Comparison of ENCODE assay signal across 1 cellular context in the genomic region with DNA sequence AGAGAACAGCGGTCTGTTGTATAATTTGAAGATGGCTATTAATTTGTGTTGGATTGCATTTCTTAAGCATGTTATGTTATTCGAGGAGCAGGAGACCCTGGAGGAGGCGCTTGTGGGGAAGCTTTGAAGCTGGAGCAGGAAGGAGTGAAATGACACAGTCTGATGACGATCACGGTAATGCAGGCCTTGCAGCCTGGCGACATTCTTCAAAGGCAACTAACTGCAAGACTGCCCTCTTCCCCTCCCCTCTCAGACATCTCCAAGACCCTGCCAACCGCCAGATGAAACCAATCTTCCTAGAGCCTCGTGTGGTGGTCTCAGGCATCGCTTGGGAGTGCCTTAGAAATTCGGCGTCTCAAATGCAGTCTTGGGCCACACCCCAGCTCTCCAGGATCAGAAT.
TF ChIP-seq lines count a peak whose summit lies in the region.

No MANE protein-coding gene starts in this region.

TF ChIP-seq in endothelial cell of umbilical vein, 7 proteins besides CTCF, POLR2A, EP300 and RAD21 (continued from another document):
- TF ChIP-seq, protein P1, sequence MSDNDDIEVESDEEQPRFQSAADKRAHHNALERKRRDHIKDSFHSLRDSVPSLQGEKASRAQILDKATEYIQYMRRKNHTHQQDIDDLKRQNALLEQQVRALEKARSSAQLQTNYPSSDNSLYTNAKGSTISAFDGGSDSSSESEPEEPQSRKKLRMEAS (IDR thresholded peaks at IDR 0.05; ENCODE audit: insufficient read depth, insufficient read length): no peak
- TF ChIP-seq MYC (IDR thresholded peaks at IDR 0.05; ENCODE audit: low read depth, low read length): no peak
- no peak for TF ChIP-seq POLR2AphosphoS5 (IDR thresholded peaks at IDR 0.05; ENCODE audit: insufficient read depth, low read depth, low read length)
- TF ChIP-seq JUN (IDR thresholded peaks at IDR 0.05; ENCODE audit: borderline replicate concordance, insufficient read depth, insufficient read length, low read depth): no peak
